9 cellular contexts compared by ENCODE assay signal in genomic region chr14:92037989-92038388, GRCh38. TPM values are rescaled to one million over a fixed set of nuclear protein-coding genes. Genes with fewer than 3 reads are reported as not detected.
DNase-seq lines count a peak whose midpoint lies in the region; ATAC-seq and TF ChIP-seq lines count a peak whose summit lies in the region.
"Had no signal": no experiment of that assay in that cellular context is flagged by ENCODE, and none has a peak within 500 bp of the region (broad histone marks: within the 10 kb centered on the region; RNA-seq: fewer than 3 reads in every experiment).

No MANE protein-coding gene starts in this region.

- H3K4me3 ChIP-seq in GM12864 (ENCODE audit: low read depth, low read length), result peak overlapping the region; percentile 98
- H3K4me3 ChIP-seq in SJCRH30, result peak overlapping the region; percentile 75
- H3K4me3 ChIP-seq in esophagus muscularis mucosa, result peak overlapping the region; percentile 77 to 92 (median 88)
- peak overlapping the region; percentile 45 for H3K4me3 ChIP-seq in rectal smooth muscle tissue (ENCODE audit: low read length)

- TF ChIP-seq CTCF in GM12864 (IDR thresholded peaks at IDR 0.05; ENCODE audit: low read depth, low read length, missing control alignments), result no peak
- TF ChIP-seq CTCF in esophagus muscularis mucosa (IDR thresholded peaks at IDR 0.05), result no peak

- H3K9me3 ChIP-seq in SJCRH30 (replicated peaks), result no peaks in the 10 kb centered on the region
- H3K9me3 ChIP-seq in esophagus muscularis mucosa, result no peaks in the 10 kb centered on the region

- intact Hi-C loops in esophagus muscularis mucosa (cut with DNase I), result no loop called here

- no peak overlapping the region for H3K27ac ChIP-seq in SJCRH30
- no peak overlapping the region for H3K27ac ChIP-seq in esophagus muscularis mucosa (replicated peaks in 1 of 4)
- no peak overlapping the region for H3K27ac ChIP-seq in rectal smooth muscle tissue (ENCODE audit: low read depth, low read length)

- no peak overlapping the region for H3K9ac ChIP-seq in rectal smooth muscle tissue (ENCODE audit: low read length)

- ATAC-seq in HG03045 (IDR thresholded peaks at IDR 0.05; ENCODE audit: unreplicated experiment) (no peak), HG03175 (IDR thresholded peaks at IDR 0.05; ENCODE audit: unreplicated experiment) (no peak)

- WGBS in esophagus muscularis mucosa, result 50% methylated on average over 3 of the region's 3 CpGs

- no peak for TF ChIP-seq EP300 in esophagus muscularis mucosa (IDR thresholded peaks at IDR 0.05)

- H3K36me3 ChIP-seq in SJCRH30 (peaks cover 8% of the 10 kb centered on the region), esophagus muscularis mucosa (peaks cover 0 to 9% (median 2%) of the 10 kb centered on the region in 4 donors), rectal smooth muscle tissue (ENCODE audit: control insufficient read depth, insufficient read depth, low read length) (no peaks in the 10 kb centered on the region)

- H3K4me1 ChIP-seq in SJCRH30, result no peaks in the 10 kb centered on the region; the same call in 1 of the 2 replicates
- H3K4me1 ChIP-seq in esophagus muscularis mucosa, result peaks cover 21 to 57% (median 50%) of the 10 kb centered on the region in 4 donors
- peaks cover 8% of the 10 kb centered on the region for H3K4me1 ChIP-seq in rectal smooth muscle tissue (ENCODE audit: control insufficient read depth, insufficient read depth, low read length)

- TF ChIP-seq POLR2A in esophagus muscularis mucosa (IDR thresholded peaks at IDR 0.05; ENCODE audit: low read depth), result no peak

- DNase-seq in GM12864 (ENCODE audit: low read depth) (no peak), SJCRH30 (no peak), esophagus muscularis mucosa (ENCODE audit: extremely low spot score) (peak; percentile 17), activated gamma-delta T cell treated with Interleukin-2 at 50 U/mL for 16 hours (no peak), CD1c-positive myeloid dendritic cell (ENCODE audit: extremely low spot score) (no peak)
- DNase-seq: NCI-H2171 treated with DMSO at 0.1 percent for 48 hours had no signal

- H3K27me3 ChIP-seq in SJCRH30 (no peaks in the 10 kb centered on the region), esophagus muscularis mucosa (no peaks in the 10 kb centered on the region), rectal smooth muscle tissue (ENCODE audit: control insufficient read depth, insufficient read depth, low read length) (no peaks in the 10 kb centered on the region)

RNA-seq across cellular contexts. Expression of gene TRIP11, which starts 1.9 kb away (rescaled TPM):
- 15.7 and 18.8 TPM in 2 replicates for total RNA-seq in SJCRH30 (2014; rRNA removed; shearing (Covaris generic))
- 10 to 100 TPM; 24.0 to 36.2 (median 29.6) TPM for total RNA-seq in esophagus muscularis mucosa

Comparison
In these comparisons a context has a peak if more than half of its experiments do, and no peak if none do; other contexts are left out.
1. H3K4me3 ChIP-seq: peak in every context shown above with its lines; median percentile 98 in GM12864; 88 in esophagus muscularis mucosa; 75 in SJCRH30; 45 in rectal smooth muscle tissue.